ENCODE assay signal across 15 cellular contexts in the genomic region with DNA sequence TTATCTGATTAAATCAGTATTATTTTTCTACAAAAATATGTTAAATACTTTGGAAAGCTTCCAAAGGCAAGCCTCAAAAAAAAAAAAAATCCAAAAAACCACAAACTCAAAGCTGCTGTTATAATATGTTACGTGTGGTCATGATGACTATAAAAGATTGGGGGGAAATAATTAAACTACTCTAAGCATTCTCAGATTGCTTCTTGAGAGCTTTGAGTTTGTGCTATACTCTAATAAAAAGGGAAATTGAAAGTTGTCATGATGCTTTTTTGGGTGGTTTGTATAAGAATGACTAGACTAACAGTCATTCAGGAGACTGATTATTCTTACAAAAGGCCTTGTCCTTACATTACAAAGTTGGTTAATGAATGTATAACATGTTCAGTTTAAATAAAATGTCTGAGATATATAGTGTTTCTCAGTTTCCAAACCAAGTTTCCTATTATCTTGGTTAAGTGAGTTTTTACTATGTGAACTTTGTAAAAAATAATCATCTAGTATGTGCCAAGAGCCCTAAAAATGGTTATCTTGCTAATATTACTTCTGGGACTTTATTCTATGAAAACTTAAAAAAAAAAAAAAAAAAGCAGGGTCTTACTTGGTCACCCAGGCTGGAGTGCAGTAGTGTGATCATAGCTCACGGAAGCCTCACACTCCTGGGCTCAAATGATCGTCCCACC.
DNase-seq lines count a peak whose midpoint lies in the region; ATAC-seq and TF ChIP-seq lines count a peak whose summit lies in the region.
"Had no signal": no experiment of that assay in that cellular context is flagged by ENCODE, and none has a peak within 500 bp of the region (broad histone marks: within the 10 kb centered on the region; RNA-seq: fewer than 3 reads in every experiment).

No MANE protein-coding gene starts in this region.

- H3K36me3 ChIP-seq in adipocyte (ENCODE audit: control insufficient read depth, insufficient read depth, low read length, severe bottlenecking) (no peaks in the 10 kb centered on the region), aorta (ENCODE audit: control insufficient read depth in 1 of 2, insufficient read depth in 2 of 2, low read length in 1 of 2) (no peaks in the 10 kb centered on the region), psoas muscle (ENCODE audit: insufficient read depth in 1 of 2, low read depth in 1 of 2) (no peaks in the 10 kb centered on the region)
- H3K36me3 ChIP-seq: cardiac muscle cell, tibial artery had no signal

- H3K9me3 ChIP-seq in adipocyte (ENCODE audit: control insufficient read depth, low read length) (no peaks in the 10 kb centered on the region), aorta (ENCODE audit: control insufficient read depth, low read length) (no peaks in the 10 kb centered on the region), psoas muscle (no peaks in the 10 kb centered on the region)
- H3K9me3 ChIP-seq: tibial artery had no signal

- H3K27me3 ChIP-seq in adipocyte (replicated peaks; ENCODE audit: control insufficient read depth, insufficient read depth, low read length) = no peaks in the 10 kb centered on the region
- no peaks in the 10 kb centered on the region for H3K27me3 ChIP-seq in aorta (ENCODE audit: control insufficient read depth in 1 of 2, insufficient read depth in 2 of 2, low read length in 1 of 2)
- H3K27me3 ChIP-seq in psoas muscle (ENCODE audit: insufficient read depth in 3 of 3, low read length in 2 of 3) = no peaks in the 10 kb centered on the region
- H3K27me3 ChIP-seq: cardiac muscle cell, tibial artery had no signal

- peak; percentile 49 for ATAC-seq in GM18907 (IDR thresholded peaks at IDR 0.05; ENCODE audit: unreplicated experiment)
- ATAC-seq in HG02885 (IDR thresholded peaks at IDR 0.05; ENCODE audit: poor library complexity, unreplicated experiment) = peak; percentile 69
- ATAC-seq in aorta (ENCODE audit: low FRiP score) = no peak
- no peak for ATAC-seq in psoas muscle
- ATAC-seq: left ventricle myocardium superior, T-cell had no signal

- intact Hi-C loops in aorta (cut with DNase I) (no loop called here), psoas muscle (cut with DNase I) (no loop called here)

- DNase-seq in ELR (ENCODE audit: low read depth) (peak; percentile 33), adipocyte (ENCODE audit: low read depth) (peak; percentile 34), ecto neural progenitor cell (ENCODE audit: low spot score) (no peak), NCI-H524 (lab: John Stamatoyannopoulos, UW) (no peak), aorta (no peak), psoas muscle (no peak)
- DNase-seq: CD8-positive, alpha-beta memory T cell; left ventricle myocardium superior; NCI-H524 treated with DMSO at 0.1 percent for 48 hours; T-cell; tibial artery had no signal

- no peak overlapping the region for H3K9ac ChIP-seq in adipocyte (ENCODE audit: low read length)
- H3K9ac ChIP-seq: parathyroid adenoma had no signal

- H3K27ac ChIP-seq in aorta (ENCODE audit: low read depth in 1 of 2, low read length in 2 of 2) (no peak overlapping the region), psoas muscle (no peak overlapping the region)
- H3K27ac ChIP-seq: cardiac muscle cell, parathyroid adenoma, tibial artery had no signal

- peaks cover 18% of the 10 kb centered on the region for H3K4me1 ChIP-seq in adipocyte (ENCODE audit: control insufficient read depth, insufficient read depth, low read length)
- H3K4me1 ChIP-seq in aorta (ENCODE audit: control insufficient read depth in 1 of 2, insufficient read depth in 2 of 2, low read length in 2 of 2) = peaks cover 0 to 6% of the 10 kb centered on the region in 2 donors
- H3K4me1 ChIP-seq in psoas muscle = no peaks in the 10 kb centered on the region
- H3K4me1 ChIP-seq: parathyroid adenoma had no signal

- TF ChIP-seq CTCF in psoas muscle (IDR thresholded peaks at IDR 0.05) = no peak

- WGBS in aorta, 2 donors = 95 to 97% methylated on average over 3 of the region's 3 CpGs
- 90 to 95% (median 94%) methylated on average over 3 of the region's 3 CpGs for whole genome bisulfite sequencing in psoas muscle, 3 donors

- H3K4me3 ChIP-seq in adipocyte (ENCODE audit: low read length) = no peak overlapping the region
- H3K4me3 ChIP-seq in aorta (ENCODE audit: low read length in 2 of 2) = no peak overlapping the region
- no peak overlapping the region for H3K4me3 ChIP-seq in psoas muscle
- H3K4me3 ChIP-seq: cardiac muscle cell, tibial artery had no signal

Comparison
In these comparisons a context has a peak if more than half of its experiments do, and no peak if none do; other contexts are left out.
1. DNase-seq: peak in ELR (single experiment) and adipocyte (single experiment); none in ecto neural progenitor cell (single experiment), NCI-H524 (0 of 2), aorta (0 of 2) and psoas muscle (0 of 2).
2. ATAC-seq: peak in GM18907 (single experiment) and HG02885 (single experiment); none in aorta (single experiment) and psoas muscle (0 of 4).